Comparison of ENCODE assay signal across 8 cellular contexts in the genomic region with DNA sequence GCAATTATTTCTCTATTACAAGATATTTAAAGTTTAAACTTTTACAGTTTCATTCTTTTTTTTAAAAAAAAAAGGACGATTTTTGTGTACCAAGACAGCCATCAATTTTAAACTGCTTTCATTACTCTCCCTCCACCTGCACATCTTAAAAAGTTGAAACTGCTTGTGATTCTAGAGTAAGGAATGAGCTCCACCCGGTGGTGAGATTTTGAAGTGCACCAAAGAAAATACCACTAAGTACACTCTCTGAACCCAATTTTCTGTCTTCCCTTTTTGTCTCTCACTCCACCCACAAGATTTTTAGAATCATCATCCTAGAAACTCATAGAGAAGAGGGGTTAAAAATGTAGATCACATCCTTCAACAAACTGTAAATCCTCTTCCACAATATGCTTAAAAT.
DNase-seq lines count a peak whose midpoint lies in the region; ATAC-seq, FAIRE-seq and TF ChIP-seq lines count a peak whose summit lies in the region.

No MANE protein-coding gene starts in this region.

- no peak overlapping the region for H3K9ac ChIP-seq in keratinocyte (ENCODE audit: control insufficient read depth, extremely low read depth, insufficient read depth, low read length)

- CTCF ChIA-PET in BJ (lab: Yijun Ruan, JAX) = interaction anchor here (0.6 to 1.5 kb wide), 8 partner anchors 15 to 1765 kb away, joined by 3 to 8 read pairs (median 3); no protein-coding TSS in a partner anchor

- POLR2A ChIA-PET in BJ (lab: Charles Lee) = no interaction called here

- dilution Hi-C loops in keratinocyte (cut with MboI; ENCODE audit: extremely low pct_ligation_motif_present, low sequenced_read_pairs) = no loop called here

- H3K36me3 ChIP-seq in BJ (ENCODE audit: control insufficient read depth, insufficient read depth, low read length) (no peaks in the 10 kb centered on the region), RWPE2 (ENCODE audit: low read depth) (no peaks in the 10 kb centered on the region), body of pancreas (replicated peaks in 1 of 2; ENCODE audit: insufficient read depth in 1 of 2, low read depth in 2 of 2) (no peaks in the 10 kb centered on the region), keratinocyte (ENCODE audit: control insufficient read depth in 2 of 2, extremely low read depth in 1 of 2, insufficient read depth in 2 of 2, low read length in 2 of 2) (no peaks in the 10 kb centered on the region)

- TF ChIP-seq CTCF in BJ (IDR thresholded peaks at IDR 0.05; ENCODE audit: insufficient read depth, low read depth, low read length) = peak; percentile 57
- TF ChIP-seq CTCF in RWPE2 (IDR thresholded peaks at IDR 0.05; ENCODE audit: poor library complexity, severe bottlenecking) = peak; percentile 66
- TF ChIP-seq CTCF in body of pancreas (IDR thresholded peaks at IDR 0.05) = peak; percentile 19 to 77 (median 48)
- TF ChIP-seq CTCF in keratinocyte (optimal IDR thresholded peaks at IDR 0.05 in 1 of 3, IDR thresholded peaks at IDR 0.05 in 1 of 3, conservative IDR thresholded peaks at IDR 0.05 in 1 of 3; ENCODE audit: extremely low read depth in 1 of 3, insufficient read depth in 2 of 3, low read length in 3 of 3) = peak; percentile 40 to 56 (median 56)

- intact Hi-C loops in body of pancreas (cut with DNase I) = no loop called here

- H3K27ac ChIP-seq in RWPE2 (ENCODE audit: poor library complexity, severe bottlenecking) (no peak overlapping the region), body of pancreas (no peak overlapping the region), keratinocyte (ENCODE audit: control insufficient read depth, insufficient read depth, low read length) (no peak overlapping the region)

- WGBS in body of pancreas, 2 donors = 0% methylated on average over 2 of the region's 2 CpGs

- H2AFZ ChIP-seq in keratinocyte (ENCODE audit: control insufficient read depth, low read length) = no peak overlapping the region

- ATAC-seq in GM18858 (IDR thresholded peaks at IDR 0.05; ENCODE audit: unreplicated experiment) = peak; percentile 81
- no peak for ATAC-seq in RWPE2 (ENCODE audit: low read depth)
- ATAC-seq in body of pancreas = no peak

- H3K4me2 ChIP-seq in keratinocyte (ENCODE audit: control insufficient read depth, extremely low read depth, insufficient read depth, low read depth, low read length) = no peak overlapping the region

- no peak for DNase-seq in BJ (ENCODE audit: low read depth)
- peak; percentile 0 for DNase-seq in KG1 (lab: John Stamatoyannopoulos, UW)
- no peak for DNase-seq in RWPE2 (ENCODE audit: low spot score)
- DNase-seq in body of pancreas = peak; percentile 53 to 78 (median 60)
- DNase-seq in keratinocyte (ENCODE audit: low read depth, low spot score) = peak; percentile 26
- DNase-seq in stimulated activated CD4-positive, alpha-beta T cell treated with anti-CD3 and anti-CD28 coated beads, Interleukin-4, amount 100 ng/mL, for 1 hour = peak; percentile 5
- no peak for DNase-seq in NCI-H226

- TF ChIP-seq POLR2A in body of pancreas (IDR thresholded peaks at IDR 0.05) = no peak

- no peaks in the 10 kb centered on the region for H3K9me1 ChIP-seq in keratinocyte (ENCODE audit: control insufficient read depth, extremely low read depth, insufficient read depth, low read length)

- H3K9me3 ChIP-seq in RWPE2 (ENCODE audit: severe bottlenecking) = no peaks in the 10 kb centered on the region
- H3K9me3 ChIP-seq in body of pancreas = no peaks in the 10 kb centered on the region
- no peaks in the 10 kb centered on the region for H3K9me3 ChIP-seq in keratinocyte (ENCODE audit: control insufficient read depth, low read depth, low read length)

- no peak for FAIRE-seq in keratinocyte (lab: Jason Lieb, UNC)

- H3K27me3 ChIP-seq in BJ (ENCODE audit: control insufficient read depth, insufficient read depth, low read length) = no peaks in the 10 kb centered on the region
- no peaks in the 10 kb centered on the region for H3K27me3 ChIP-seq in RWPE2 (ENCODE audit: insufficient read depth, poor library complexity, severe bottlenecking)
- H3K27me3 ChIP-seq in body of pancreas = no peaks in the 10 kb centered on the region
- no peaks in the 10 kb centered on the region for H3K27me3 ChIP-seq in keratinocyte (ENCODE audit: control insufficient read depth, extremely low read depth, insufficient read depth, low read length)

- H3K4me1 ChIP-seq in RWPE2 (ENCODE audit: insufficient read depth, poor library complexity, severe bottlenecking) (no peaks in the 10 kb centered on the region), body of pancreas (no peaks in the 10 kb centered on the region), keratinocyte (ENCODE audit: control insufficient read depth, extremely low read depth, insufficient read depth, low read length) (no peaks in the 10 kb centered on the region)

- no peak overlapping the region for H3K4me3 ChIP-seq in BJ (ENCODE audit: low read depth, low read length)
- H3K4me3 ChIP-seq in RWPE2 (ENCODE audit: severe bottlenecking) = no peak overlapping the region
- H3K4me3 ChIP-seq in body of pancreas = no peak overlapping the region
- no peak overlapping the region for H3K4me3 ChIP-seq in keratinocyte (ENCODE audit: control insufficient read depth in 2 of 3, extremely low read depth in 1 of 3, insufficient read depth in 2 of 3, low read depth in 1 of 3, low read length in 3 of 3)

- no peaks in the 10 kb centered on the region for H4K20me1 ChIP-seq in keratinocyte (ENCODE audit: control insufficient read depth, extremely low read depth, insufficient read depth, low read length)

- H3K79me2 ChIP-seq in keratinocyte (ENCODE audit: control insufficient read depth, insufficient read depth, low read length) = no peaks in the 10 kb centered on the region

Comparison
In these comparisons a context has a peak if more than half of its experiments do, and no peak if none do; other contexts are left out.
1. DNase-seq: peak in KG1 (single experiment), body of pancreas (4 of 4), keratinocyte (single experiment) and stimulated activated CD4-positive, alpha-beta T cell treated with anti-CD3 and anti-CD28 coated beads, Interleukin-4, amount 100 ng/mL, for 1 hour (single experiment); none in BJ (single experiment), RWPE2 (single experiment) and NCI-H226 (single experiment).
2. Peak in every context shown above with its lines, with median percentiles within 50 percentile points of each other: CTCF ChIP-seq.